Comparison of ENCODE assay signal across 8 cellular contexts in the genomic region with DNA sequence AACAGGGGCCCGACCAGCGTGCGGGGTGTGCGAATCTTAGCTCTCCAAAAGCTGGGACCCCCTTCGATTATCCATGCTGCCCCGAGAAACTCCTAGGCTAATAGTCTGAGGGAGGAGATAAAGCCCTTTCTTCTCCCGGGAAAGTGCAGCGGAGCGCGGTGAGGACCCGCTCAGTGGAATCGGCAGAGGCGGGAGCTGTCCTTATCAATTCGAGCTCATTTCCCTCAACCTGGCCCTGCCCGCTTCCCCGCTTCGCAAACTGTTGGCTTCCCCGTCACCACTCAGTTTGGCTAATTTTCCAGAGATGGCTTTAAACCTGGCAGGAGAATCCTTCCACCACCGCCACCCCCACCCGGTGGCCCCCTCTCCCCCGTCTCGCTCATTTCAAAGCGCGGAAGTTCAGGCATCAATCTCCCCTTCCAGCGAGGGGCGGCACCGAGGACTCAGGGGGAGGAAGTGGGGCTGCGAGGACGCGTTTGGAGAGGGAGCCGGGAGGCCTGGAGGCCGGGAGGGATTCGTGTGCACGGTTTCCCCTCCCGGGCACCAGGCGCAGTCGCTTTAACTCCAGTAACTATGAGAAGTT. TPM values are rescaled to one million over a fixed set of nuclear protein-coding genes. Genes with fewer than 3 reads are reported as not detected.
DNase-seq lines count a peak whose midpoint lies in the region; ATAC-seq lines count a peak whose summit lies in the region.

No MANE protein-coding gene starts in this region.

- H2AFZ ChIP-seq in neuron (ENCODE audit: low read depth, low read length): peak overlapping the region; percentile 81

- ATAC-seq in GM18907 (IDR thresholded peaks at IDR 0.05; ENCODE audit: unreplicated experiment) (no peak), GM21529 (IDR thresholded peaks at IDR 0.05; ENCODE audit: unreplicated experiment) (no peak)

- no peaks in the 10 kb centered on the region for H3K9me3 ChIP-seq in effector memory CD4-positive, alpha-beta T cell (ENCODE audit: control insufficient read depth, low read length)
- H3K9me3 ChIP-seq in neuron (ENCODE audit: low read length): no peaks in the 10 kb centered on the region

- peak overlapping the region; percentile 35 for H3K4me3 ChIP-seq in effector memory CD4-positive, alpha-beta T cell (ENCODE audit: insufficient read depth, low read depth, low read length, poor library complexity, severe bottlenecking)
- H3K4me3 ChIP-seq in neuron (ENCODE audit: low read length): peak overlapping the region; percentile 61

- H3K4me1 ChIP-seq in effector memory CD4-positive, alpha-beta T cell (ENCODE audit: control insufficient read depth, insufficient read depth, low read length, poor library complexity, severe bottlenecking): peaks cover 4% of the 10 kb centered on the region
- H3K4me1 ChIP-seq in neuron (ENCODE audit: insufficient read depth, low read length): peaks cover 34% of the 10 kb centered on the region

- peaks cover 26% of the 10 kb centered on the region for H3K27me3 ChIP-seq in effector memory CD4-positive, alpha-beta T cell (replicated peaks; ENCODE audit: control insufficient read depth, insufficient read depth, low read length, poor library complexity, severe bottlenecking)
- peaks cover 7% of the 10 kb centered on the region for H3K27me3 ChIP-seq in neuron (ENCODE audit: insufficient read depth, low read length)

- no peaks in the 10 kb centered on the region for H3K36me3 ChIP-seq in effector memory CD4-positive, alpha-beta T cell (ENCODE audit: control insufficient read depth, insufficient read depth, low read length)
- H3K36me3 ChIP-seq in neuron (ENCODE audit: insufficient read depth, low read length): no peaks in the 10 kb centered on the region

- DNase-seq in Daoy (ENCODE audit: low read depth): peak; percentile 25
- peak; percentile 43 for DNase-seq in NCI-H2171 treated with DMSO at 0.1 percent for 48 hours (lab: John Stamatoyannopoulos, UW)
- no peak for DNase-seq in effector memory CD4-positive, alpha-beta T cell
- no peak for DNase-seq in NCI-H524 treated with DMSO at 0.1 percent for 48 hours (lab: John Stamatoyannopoulos, UW)
- no peak for DNase-seq in NOMO-1 (lab: John Stamatoyannopoulos, UW; ENCODE audit: unreplicated experiment in 2 of 2)

- H3K27ac ChIP-seq in effector memory CD4-positive, alpha-beta T cell (ENCODE audit: insufficient read depth, low read length, poor library complexity, severe bottlenecking): no peak overlapping the region

RNA-seq across cellular contexts. Expression of gene KLHL14, which starts 1.6 kb away (rescaled TPM):
- total RNA-seq in Daoy (2014; rRNA removed; shearing (Covaris generic)): 0.34 TPM in 1 of 2 replicates, not detected in the other

Comparison
In these comparisons a context has a peak if more than half of its experiments do, and no peak if none do; other contexts are left out.
1. DNase-seq: peak in Daoy (single experiment) and NCI-H2171 treated with DMSO at 0.1 percent for 48 hours (single experiment); none in effector memory CD4-positive, alpha-beta T cell (0 of 3), NCI-H524 treated with DMSO at 0.1 percent for 48 hours (single experiment) and NOMO-1 (0 of 2).